10 cellular contexts compared by ENCODE assay signal in the genomic region with DNA sequence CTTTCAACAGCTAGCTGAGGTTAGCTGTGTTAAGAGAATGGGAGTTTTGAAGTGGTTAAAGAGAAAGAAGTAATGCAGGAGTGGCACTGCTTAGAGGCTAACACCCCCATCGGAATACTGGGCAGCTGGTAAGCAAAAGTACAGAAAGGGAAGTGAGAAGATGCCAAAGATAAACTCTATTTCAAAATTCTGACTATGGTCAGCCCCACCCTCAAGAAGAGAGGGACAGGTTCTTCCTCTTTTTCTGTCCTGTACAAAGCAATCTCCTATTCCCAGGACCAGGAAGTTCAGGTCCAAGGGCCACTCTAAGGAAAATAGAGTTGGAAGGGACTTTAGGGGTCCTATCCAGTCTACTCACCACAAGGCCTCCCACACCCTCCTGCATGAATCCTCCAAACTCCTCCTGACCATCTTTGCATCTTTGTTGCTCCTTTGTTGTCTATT.
DNase-seq lines count a peak whose midpoint lies in the region; ATAC-seq and TF ChIP-seq lines count a peak whose summit lies in the region.
"Had no signal": no experiment of that assay in that cellular context is flagged by ENCODE, and none has a peak within 500 bp of the region (broad histone marks: within the 10 kb centered on the region; RNA-seq: fewer than 3 reads in every experiment).

No MANE protein-coding gene starts in this region.

- TF ChIP-seq CTCF in GM13976 (IDR thresholded peaks at IDR 0.05; ENCODE audit: borderline replicate concordance, control extremely low read depth, extremely low read depth, insufficient read depth, missing control alignments), result no peak

- no peak for DNase-seq in activated CD4-positive, CD25-positive, alpha-beta regulatory T cell (lab: John Stamatoyannopoulos, UW)
- DNase-seq in SKM-1 (lab: John Stamatoyannopoulos, UW; ENCODE audit: unreplicated experiment) (peak; percentile 97), pons (ENCODE audit: low spot score) (peak; percentile 71), GM13976 (ENCODE audit: low spot score) (no peak), glomerular visceral epithelial cell (ENCODE audit: extremely low spot score) (no peak)
- no peak for DNase-seq in stimulated activated CD4-positive, alpha-beta T cell treated with anti-CD3 and anti-CD28 coated beads, Interleukin-4, amount 100 ng/mL, for 1 hour

- in situ Hi-C loops in GM13976 (cut with MboI; ENCODE audit: low sequenced_read_pairs, unreplicated experiment), result no loop called here

- ATAC-seq in activated CD4-positive, CD25-positive, alpha-beta regulatory T cell treated with anti-CD3 and anti-CD28 coated beads, Interleukin-2, amount 50 U/mL, for 24 hours, result peak; percentile 33 to 48
- ATAC-seq in HG02885 (IDR thresholded peaks at IDR 0.05; ENCODE audit: poor library complexity, unreplicated experiment), result peak; percentile 79
- ATAC-seq: A549, Panc1 had no signal

Comparison
In these comparisons a context has a peak if more than half of its experiments do, and no peak if none do; other contexts are left out.
1. DNase-seq: peak in SKM-1 (single experiment) and pons (single experiment); none in activated CD4-positive, CD25-positive, alpha-beta regulatory T cell (0 of 4), GM13976 (single experiment), stimulated activated CD4-positive, alpha-beta T cell treated with anti-CD3 and anti-CD28 coated beads, Interleukin-4, amount 100 ng/mL, for 1 hour (single experiment) and glomerular visceral epithelial cell (single experiment).